Comparison of ENCODE assay signal across 11 cellular contexts in genomic region chr14:74886001-74886400, GRCh38. TPM values are rescaled to one million over a fixed set of nuclear protein-coding genes. Genes with fewer than 3 reads are reported as not detected.
A peak's percentile ranks its signal among the peaks of the same experiment; 100 is the strongest.
DNase-seq lines count a peak whose midpoint lies in the region; ATAC-seq and TF ChIP-seq lines count a peak whose summit lies in the region.
"Had no signal": no experiment of that assay in that cellular context is flagged by ENCODE, and none has a peak within 500 bp of the region (broad histone marks: within the 10 kb centered on the region; RNA-seq: fewer than 3 reads in every experiment).

No MANE protein-coding gene starts in this region.

- peak overlapping the region in 1 of 2 experiments; percentile 53; a peak in 2 of 4 replicates for H3K27ac ChIP-seq in SK-N-SH (ENCODE audit: low read depth in 2 of 2, low read length in 1 of 2)

- WGBS in SK-N-SH (ENCODE audit: low lambda C conversion rate): 61% methylated on average over 3 of the region's 3 CpGs

- H3K9me2 ChIP-seq in SK-N-SH: no peaks in the 10 kb centered on the region

- CTCF ChIA-PET in SK-N-SH (lab: Yijun Ruan, JAX): interaction anchor here (0.6 to 17.2 kb wide), 5 partner anchors 9 to 329 kb away, joined by 3 to 134 read pairs (median 4); no protein-coding TSS in a partner anchor

- H3K9ac ChIP-seq in SK-N-SH (no peak overlapping the region), skeletal muscle satellite cell (ENCODE audit: low read depth, low read length) (peak overlapping the region; percentile 28)

- TF ChIP-seq RAD21 in SK-N-SH (IDR thresholded peaks at IDR 0.05; ENCODE audit: low read length): no peak

- no peak overlapping the region for H2AFZ ChIP-seq in SK-N-SH (ENCODE audit: low read depth)

- peaks cover 66% of the 10 kb centered on the region for H4K20me1 ChIP-seq in SK-N-SH (ENCODE audit: insufficient read depth)

- POLR2A ChIA-PET in SK-N-SH (lab: Yijun Ruan, JAX): no interaction called here

- TF ChIP-seq CTCF in SK-N-SH (IDR thresholded peaks at IDR 0.05): no peak

- ATAC-seq in GM21360 (IDR thresholded peaks at IDR 0.05; ENCODE audit: unreplicated experiment): no peak

- H3K4me2 ChIP-seq in SK-N-SH (peak overlapping the region; percentile 37; the same call in 1 of the 2 replicates), skeletal muscle satellite cell (ENCODE audit: low read length) (peak overlapping the region; percentile 48)

- peaks cover 92% of the 10 kb centered on the region for H3K79me2 ChIP-seq in SK-N-SH (ENCODE audit: insufficient read depth)

- H3F3A ChIP-seq in SK-N-SH (replicated peaks; ENCODE audit: insufficient read depth): peaks cover 24% of the 10 kb centered on the region

- peak in 1 of 2 experiments; percentile 31; a peak in 1 of 4 replicates for TF ChIP-seq EP300 in SK-N-SH (IDR thresholded peaks at IDR 0.05; ENCODE audit: borderline replicate concordance in 1 of 2, low read depth in 1 of 2, low read length in 1 of 2)

- H3K27me3 ChIP-seq in SK-N-SH (ENCODE audit: insufficient read depth) (no peaks in the 10 kb centered on the region), skeletal muscle satellite cell (ENCODE audit: control insufficient read depth, insufficient read depth, low read length) (no peaks in the 10 kb centered on the region)
- H3K27me3 ChIP-seq: upper lobe of left lung had no signal

- no peak overlapping the region for H3K4me3 ChIP-seq in SK-N-SH (ENCODE audit: low read depth in 2 of 2, low read length in 1 of 2)
- H3K4me3 ChIP-seq in skeletal muscle satellite cell (ENCODE audit: low read length): no peak overlapping the region
- H3K4me3 ChIP-seq: upper lobe of left lung had no signal

- H3K9me3 ChIP-seq in SK-N-SH: no peaks in the 10 kb centered on the region
- no peaks in the 10 kb centered on the region for H3K9me3 ChIP-seq in skeletal muscle satellite cell (replicated peaks; ENCODE audit: low read length)
- H3K9me3 ChIP-seq: upper lobe of left lung had no signal

- peak; percentile 99 for DNase-seq in GM04503 (ENCODE audit: low read depth)
- DNase-seq in SK-N-SH: no peak
- DNase-seq in fibroblast of the conjunctiva (ENCODE audit: low read depth): peak; percentile 94
- DNase-seq in C1 segment of cervical spinal cord (lab: John Stamatoyannopoulos, UW): no peak
- no peak for DNase-seq in pons (ENCODE audit: low spot score)
- DNase-seq: immature natural killer cell, NCI-H524, upper lobe of left lung had no signal

- H3K4me1 ChIP-seq in SK-N-SH (ENCODE audit: control insufficient read depth in 1 of 2, insufficient read depth in 2 of 2, low read depth in 1 of 2, low read length in 1 of 2): peaks cover 13 to 26% of the 10 kb centered on the region in 2 experiments; a peak in 3 of 4 replicates
- H3K4me1 ChIP-seq in skeletal muscle satellite cell (ENCODE audit: control insufficient read depth, insufficient read depth, low read length): peaks cover 53% of the 10 kb centered on the region

- H3K36me3 ChIP-seq in SK-N-SH (replicated peaks in 1 of 2; ENCODE audit: control insufficient read depth in 1 of 2, insufficient read depth in 2 of 2, low read length in 1 of 2): peaks cover 29 to 40% of the 10 kb centered on the region in 2 experiments
- peaks cover 39% of the 10 kb centered on the region for H3K36me3 ChIP-seq in skeletal muscle satellite cell (ENCODE audit: insufficient read depth, low read length)

TF ChIP-seq in SK-N-SH, 30 proteins besides CTCF, POLR2A, EP300 and RAD21:
- TF ChIP-seq IRF3 (IDR thresholded peaks at IDR 0.05; ENCODE audit: low read depth, low read length) (no peak), TCF12 (IDR thresholded peaks at IDR 0.05) (peak; percentile 83), MAX (IDR thresholded peaks at IDR 0.05; ENCODE audit: low read depth) (peak; percentile 46; the same call in 1 of the 2 replicates), FOXM1 (IDR thresholded peaks at IDR 0.05; ENCODE audit: low read depth) (no peak), SIN3A (IDR thresholded peaks at IDR 0.05; ENCODE audit: borderline replicate concordance, low read depth, low read length) (0 out of 2 replicates have a peak, but pooled peaks have one; percentile 57), PBX3 (IDR thresholded peaks at IDR 0.05) (no peak), TEAD4 (IDR thresholded peaks at IDR 0.05; ENCODE audit: borderline replicate concordance, insufficient read depth) (peak; percentile 38; the same call in 1 of the 2 replicates), JUND (IDR thresholded peaks at IDR 0.05) (peak; percentile 29), SMC3 (IDR thresholded peaks at IDR 0.05; ENCODE audit: low read depth, low read length) (no peak), GABPA (IDR thresholded peaks at IDR 0.05; ENCODE audit: low read depth) (no peak), FOSL2 (IDR thresholded peaks at IDR 0.05; ENCODE audit: borderline replicate concordance, low read depth) (peak; percentile 41; the same call in 1 of the 2 replicates), FOXJ3 (CRISPR knock-in tag; IDR thresholded peaks at IDR 0.05) (no peak), MEF2A (IDR thresholded peaks at IDR 0.05; ENCODE audit: borderline replicate concordance, low read depth) (no peak), REST (IDR thresholded peaks at IDR 0.05; ENCODE audit: low read depth, low read length) (no peak), USF2 (IDR thresholded peaks at IDR 0.05; ENCODE audit: borderline replicate concordance, low read depth, low read length) (no peak), POLR2AphosphoS5 (IDR thresholded peaks at IDR 0.05; ENCODE audit: low read depth, low read length) (peak; percentile 65; the same call in 1 of the 2 replicates)

RNA-seq across cellular contexts. Expression of gene DLST, which starts 4.3 kb away (rescaled TPM):
- 92.3 and 117 TPM in 2 replicates for polyA plus RNA-seq in SK-N-SH (2012; rRNA removed)
- polyA plus RNA-seq in SK-N-SH (2012; cell fraction: cytosol; rRNA removed): 70.2 and 89.3 TPM in 2 replicates
- polyA plus RNA-seq in SK-N-SH (2012; cell fraction: nucleus; rRNA removed): 139 and 143 TPM in 2 replicates
- total RNA-seq in skeletal muscle satellite cell (2012; rRNA removed): 56.3 and 60.5 TPM in 2 replicates

RNA-seq across cellular contexts. Expression of gene PROX2, which starts 10.1 kb away (rescaled TPM):
- polyA plus RNA-seq in SK-N-SH (2012; rRNA removed): not detected in 2 replicates
- polyA plus RNA-seq in SK-N-SH (2012; cell fraction: cytosol; rRNA removed): not detected in 2 replicates
- 0.02 TPM in 1 of 2 replicates, not detected in the other for polyA plus RNA-seq in SK-N-SH (2012; cell fraction: nucleus; rRNA removed)
- total RNA-seq in skeletal muscle satellite cell (2012; rRNA removed): not detected in 2 replicates
- polyA plus RNA-seq: adipose tissue had no signal

RNA-seq across cellular contexts. Expression of gene RPS6KL1, which starts 37.1 kb away (rescaled TPM):
- 2.5 and 4.4 TPM in 2 replicates for polyA plus RNA-seq in SK-N-SH (2012; rRNA removed)
- polyA plus RNA-seq in SK-N-SH (2012; cell fraction: cytosol; rRNA removed): 1.2 and 2.1 TPM in 2 replicates
- 12.2 and 14.8 TPM in 2 replicates for polyA plus RNA-seq in SK-N-SH (2012; cell fraction: nucleus; rRNA removed)
- 0.22 and 1.5 TPM in 2 replicates for total RNA-seq in skeletal muscle satellite cell (2012; rRNA removed)

Comparison
In these comparisons a context has a peak if more than half of its experiments do, and no peak if none do; other contexts are left out.
1. DNase-seq: peak in GM04503 (single experiment) and fibroblast of the conjunctiva (single experiment); none in SK-N-SH (single experiment), C1 segment of cervical spinal cord (0 of 14) and pons (single experiment).